17 cellular contexts compared by ENCODE assay signal in genomic region chr10:118448744-118449143, GRCh38.
"Had no signal": no experiment of that assay in that cellular context is flagged by ENCODE, and none has a peak within 500 bp of the region (broad histone marks: within the 10 kb centered on the region; RNA-seq: fewer than 3 reads in every experiment).

No MANE protein-coding gene starts in this region.

- DNase-seq: Karpas-422, KG1, MM.1S, NCI-H1092 treated with DMSO at 0.1 percent for 48 hours, NCI-H1436, NCI-H187, NCI-H2029, NCI-H2081 treated with DMSO at 0.1 percent for 48 hours, NCI-H345, NCI-H446 treated with DMSO at 0.1 percent for 48 hours, NCI-H510A treated with DMSO at 0.1 percent for 48 hours, NCI-H526, Right ventricle myocardium superior, RPMI8226, SIG-M5 had no signal

- H3K4me1 ChIP-seq: SJSA1 had no signal

- H3K36me3 ChIP-seq: SJSA1 had no signal

- H3K4me3 ChIP-seq: SJSA1, SK-N-MC had no signal

- H3K9me3 ChIP-seq: SJSA1 had no signal

- H3K27ac ChIP-seq: SJSA1, SK-N-MC had no signal
